Comparison of ENCODE assay signal across 1 cellular context in genomic region chr1:111449703-111450017, GRCh38.
A peak's percentile ranks its signal among the peaks of the same experiment; 100 is the strongest.
TF ChIP-seq lines count a peak whose summit lies in the region.

No MANE protein-coding gene starts in this region.

TF ChIP-seq in K562, 482 proteins besides CTCF, POLR2A, EP300 and RAD21 (continues in another document):
- TF ChIP-seq FOSL1 (tag; conservative IDR thresholded peaks at IDR 0.05): no peak
- TF ChIP-seq GABPA (tag; conservative IDR thresholded peaks at IDR 0.05; ENCODE audit: low read depth): peak; percentile 8; the same call in 1 of the 2 replicates
- no peak for TF ChIP-seq KDM1A (IDR thresholded peaks at IDR 0.05)
- TF ChIP-seq KAT7 (CRISPR knock-in tag; IDR thresholded peaks at IDR 0.05; ENCODE audit: borderline replicate concordance): 0 out of 2 replicates have a peak, but pooled peaks have one; percentile 17
- TF ChIP-seq, protein P1, sequence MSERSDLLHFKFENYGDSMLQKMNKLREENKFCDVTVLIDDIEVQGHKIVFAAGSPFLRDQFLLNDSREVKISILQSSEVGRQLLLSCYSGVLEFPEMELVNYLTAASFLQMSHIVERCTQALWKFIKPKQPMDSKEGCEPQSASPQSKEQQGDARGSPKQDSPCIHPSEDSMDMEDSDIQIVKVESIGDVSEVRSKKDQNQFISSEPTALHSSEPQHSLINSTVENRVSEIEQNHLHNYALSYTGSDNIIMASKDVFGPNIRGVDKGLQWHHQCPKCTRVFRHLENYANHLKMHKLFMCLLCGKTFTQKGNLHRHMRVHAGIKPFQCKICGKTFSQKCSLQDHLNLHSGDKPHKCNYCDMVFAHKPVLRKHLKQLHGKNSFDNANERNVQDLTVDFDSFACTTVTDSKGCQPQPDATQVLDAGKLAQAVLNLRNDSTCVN (CRISPR knock-in tag; IDR thresholded peaks at IDR 0.05): peak; percentile 79; the same call in 1 of the 2 replicates
- peak; percentile 69 for TF ChIP-seq CHD1 (IDR thresholded peaks at IDR 0.05; ENCODE audit: low read length)
- peak; percentile 35; the same call in 1 of the 2 replicates for TF ChIP-seq ARID1B (IDR thresholded peaks at IDR 0.05)
- TF ChIP-seq SAFB (IDR thresholded peaks at IDR 0.05; ENCODE audit: borderline replicate concordance, low read depth, low read length): no peak
- peak; percentile 13; the same call in 1 of the 2 replicates for TF ChIP-seq PHB2 (IDR thresholded peaks at IDR 0.05; ENCODE audit: low read depth)
- TF ChIP-seq THAP12 (CRISPR knock-in tag; IDR thresholded peaks at IDR 0.05): peak; percentile 38; the same call in 1 of the 2 replicates
- TF ChIP-seq LCOR (CRISPR knock-in tag; IDR thresholded peaks at IDR 0.05): 0 out of 2 replicates have a peak, but pooled peaks have one; percentile 14
- TF ChIP-seq HDGF (IDR thresholded peaks at IDR 0.05): peak; percentile 88; the same call in 1 of the 2 replicates
- peak in 1 of 2 experiments; percentile 41 for TF ChIP-seq AFF1 (IDR thresholded peaks at IDR 0.05; ENCODE audit: low read depth in 1 of 2, partially characterized antibody in 2 of 2)
- TF ChIP-seq ARID4B (CRISPR knock-in tag; IDR thresholded peaks at IDR 0.05): 0 out of 2 replicates have a peak, but pooled peaks have one; percentile 12
- 0 out of 2 replicates have a peak, but pooled peaks have one; percentile 33 for TF ChIP-seq SMARCA4 (IDR thresholded peaks at IDR 0.05)
- no peak for TF ChIP-seq PPARD (CRISPR knock-in tag; IDR thresholded peaks at IDR 0.05)
- peak; percentile 22; the same call in 1 of the 2 replicates for TF ChIP-seq GABPB1 (CRISPR knock-in tag; IDR thresholded peaks at IDR 0.05)
- 0 out of 2 replicates have a peak, but pooled peaks have one; percentile 35 for TF ChIP-seq ZNF263 (CRISPR knock-in tag; IDR thresholded peaks at IDR 0.05; ENCODE audit: borderline replicate concordance)
- TF ChIP-seq COPS2 (conservative IDR thresholded peaks at IDR 0.05): no peak
- no peak for TF ChIP-seq ZNF280A (IDR thresholded peaks at IDR 0.05; ENCODE audit: low read depth, partially characterized antibody)
- TF ChIP-seq ASH1L (IDR thresholded peaks at IDR 0.05; ENCODE audit: borderline replicate concordance, low read depth, partially characterized antibody): peak; percentile 10
- 0 out of 2 replicates have a peak, but pooled peaks have one; percentile 42 for TF ChIP-seq NBN (IDR thresholded peaks at IDR 0.05; ENCODE audit: low read depth)
- peak in 1 of 2 experiments; percentile 11; a peak in 1 of 4 replicates for TF ChIP-seq SRF (CRISPR knock-in tag; IDR thresholded peaks at IDR 0.05)
- TF ChIP-seq SP1 (CRISPR knock-in tag; IDR thresholded peaks at IDR 0.05): peak; percentile 48; the same call in 1 of the 2 replicates
- TF ChIP-seq ETV5 (CRISPR knock-in tag; IDR thresholded peaks at IDR 0.05; ENCODE audit: low read depth): 0 out of 2 replicates have a peak, but pooled peaks have one; percentile 82
- no peak for TF ChIP-seq ZNF282 (CRISPR knock-in tag; IDR thresholded peaks at IDR 0.05)
- TF ChIP-seq, protein P2, sequence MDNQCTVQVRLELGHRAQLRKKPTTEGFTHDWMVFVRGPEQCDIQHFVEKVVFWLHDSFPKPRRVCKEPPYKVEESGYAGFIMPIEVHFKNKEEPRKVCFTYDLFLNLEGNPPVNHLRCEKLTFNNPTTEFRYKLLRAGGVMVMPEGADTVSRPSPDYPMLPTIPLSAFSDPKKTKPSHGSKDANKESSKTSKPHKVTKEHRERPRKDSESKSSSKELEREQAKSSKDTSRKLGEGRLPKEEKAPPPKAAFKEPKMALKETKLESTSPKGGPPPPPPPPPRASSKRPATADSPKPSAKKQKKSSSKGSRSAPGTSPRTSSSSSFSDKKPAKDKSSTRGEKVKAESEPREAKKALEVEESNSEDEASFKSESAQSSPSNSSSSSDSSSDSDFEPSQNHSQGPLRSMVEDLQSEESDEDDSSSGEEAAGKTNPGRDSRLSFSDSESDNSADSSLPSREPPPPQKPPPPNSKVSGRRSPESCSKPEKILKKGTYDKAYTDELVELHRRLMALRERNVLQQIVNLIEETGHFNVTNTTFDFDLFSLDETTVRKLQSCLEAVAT (IDR thresholded peaks at IDR 0.05): peak in 1 of 2 experiments; percentile 2; a peak in 1 of 4 replicates
- no peak for TF ChIP-seq RBM22 (IDR thresholded peaks at IDR 0.05; ENCODE audit: low read depth, low read length, poor library complexity, severe bottlenecking)
- TF ChIP-seq MTA3 (IDR thresholded peaks at IDR 0.05; ENCODE audit: borderline replicate concordance): peak; percentile 34
- TF ChIP-seq NCOR1 (IDR thresholded peaks at IDR 0.05): no peak
- TF ChIP-seq CBX3 (IDR thresholded peaks at IDR 0.05; ENCODE audit: borderline replicate concordance in 1 of 2, low read length in 2 of 2): no peak
- TF ChIP-seq ESRRA (IDR thresholded peaks at IDR 0.05; ENCODE audit: borderline replicate concordance, low read depth): 0 out of 2 replicates have a peak, but pooled peaks have one; percentile 1
- TF ChIP-seq PURB (CRISPR knock-in tag; IDR thresholded peaks at IDR 0.05; ENCODE audit: low read depth): no peak
